In the genomic region with DNA sequence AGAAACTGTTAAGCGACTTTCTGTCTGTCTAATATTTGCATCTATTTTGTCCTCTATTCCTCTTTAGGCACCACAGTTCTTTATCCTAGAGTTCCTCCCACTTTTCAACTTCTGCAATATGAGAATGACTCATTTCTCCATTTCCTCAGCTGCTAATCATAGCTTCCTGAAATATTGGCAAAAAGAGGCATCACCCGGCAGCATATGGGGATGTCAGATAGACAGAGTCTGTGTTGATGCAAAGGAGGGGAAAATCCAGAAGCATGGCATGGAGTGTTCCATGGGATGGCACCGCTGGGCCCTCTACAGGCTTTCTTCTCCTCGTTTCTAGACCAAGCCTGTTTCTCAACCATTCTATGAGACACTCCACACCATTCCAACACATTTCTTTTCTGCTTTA, we compare ENCODE assay signal across 8 cellular contexts.
DNase-seq lines count a peak whose midpoint lies in the region; ATAC-seq and TF ChIP-seq lines count a peak whose summit lies in the region.

No MANE protein-coding gene starts in this region.

- intact Hi-C loops in activated T-helper 2 cell treated with anti-CD3 and anti-CD28 coated beads, Interferon-gamma antibody, Interleukin-2, Interleukin-4, amounts not matched to agents 10 μg/mL and 5 μg/mL and 100 μg/mL, durations not matched to agents 14 hours and 24 hours and 36 hours (cut with micrococcal nuclease) = no loop called here

- no peaks in the 10 kb centered on the region for H3K27me3 ChIP-seq in CD8-positive, alpha-beta memory T cell (ENCODE audit: insufficient read depth, low read length, poor library complexity, severe bottlenecking)
- no peaks in the 10 kb centered on the region for H3K27me3 ChIP-seq in lung (ENCODE audit: control insufficient read depth, insufficient read depth)

- H3K36me3 ChIP-seq in CD8-positive, alpha-beta memory T cell (ENCODE audit: insufficient read depth, low read length) = no peaks in the 10 kb centered on the region
- no peaks in the 10 kb centered on the region for H3K36me3 ChIP-seq in lung (ENCODE audit: control insufficient read depth in 2 of 2, insufficient read depth in 2 of 2, low read length in 2 of 2)

- peak overlapping the region in 5 of 7 donors; percentile 11 to 20 (median 16) for H3K4me3 Mint-ChIP-seq in CD8-positive, alpha-beta memory T cell
- no peak overlapping the region for H3K4me3 Mint-ChIP-seq in activated T-helper 2 cell treated with anti-CD3 and anti-CD28 coated beads, Interferon-gamma antibody, Interleukin-2, Interleukin-4, amounts not matched to agents 10 μg/mL and 5 μg/mL and 100 μg/mL, durations not matched to agents 14 hours and 24 hours and 36 hours (ENCODE audit: low read depth)

- no peaks in the 10 kb centered on the region for H3K27me3 Mint-ChIP-seq in CD8-positive, alpha-beta memory T cell
- H3K27me3 Mint-ChIP-seq in activated T-helper 2 cell treated with anti-CD3 and anti-CD28 coated beads, Interferon-gamma antibody, Interleukin-2, Interleukin-4, amounts not matched to agents 10 μg/mL and 5 μg/mL and 100 μg/mL, durations not matched to agents 14 hours and 24 hours and 36 hours (ENCODE audit: low read depth) = no peaks in the 10 kb centered on the region

- ATAC-seq in lung (ENCODE audit: insufficient read depth, low FRiP score) = peak; percentile 44
- ATAC-seq in GM19452 (IDR thresholded peaks at IDR 0.05; ENCODE audit: unreplicated experiment) = no peak

- no peak overlapping the region for H3K27ac ChIP-seq in CD8-positive, alpha-beta memory T cell (ENCODE audit: low read depth, low read length)
- H3K27ac ChIP-seq in lung (ENCODE audit: low read depth in 1 of 2, low read length in 1 of 2) = no peak overlapping the region

- CTCF ChIA-PET in CD8-positive, alpha-beta memory T cell (lab: Charles Lee) = interaction anchor here (1.3 to 2.2 kb wide), 2 partner anchors 53 to 92 kb away, joined by 4 read pairs; no protein-coding TSS in a partner anchor

- H3K9me3 Mint-ChIP-seq in CD8-positive, alpha-beta memory T cell = no peaks in the 10 kb centered on the region
- H3K9me3 Mint-ChIP-seq in activated T-helper 2 cell treated with anti-CD3 and anti-CD28 coated beads, Interferon-gamma antibody, Interleukin-2, Interleukin-4, amounts not matched to agents 10 μg/mL and 5 μg/mL and 100 μg/mL, durations not matched to agents 14 hours and 24 hours and 36 hours = peaks cover 4% of the 10 kb centered on the region

- TF ChIP-seq CTCF in lung (IDR thresholded peaks at IDR 0.05; ENCODE audit: control extremely low read depth, extremely low read depth) = no peak

- peak overlapping the region in 5 of 8 donors; percentile 24 to 81 (median 70) for H3K27ac Mint-ChIP-seq in CD8-positive, alpha-beta memory T cell
- peak overlapping the region; percentile 20 for H3K27ac Mint-ChIP-seq in activated T-helper 2 cell treated with anti-CD3 and anti-CD28 coated beads, Interferon-gamma antibody, Interleukin-2, Interleukin-4, amounts not matched to agents 10 μg/mL and 5 μg/mL and 100 μg/mL, durations not matched to agents 14 hours and 24 hours and 36 hours

- peaks cover 0 to 24% (median 9%) of the 10 kb centered on the region in 3 donors for H3K36me3 Mint-ChIP-seq in CD8-positive, alpha-beta memory T cell
- peaks cover 52% of the 10 kb centered on the region for H3K36me3 Mint-ChIP-seq in activated T-helper 2 cell treated with anti-CD3 and anti-CD28 coated beads, Interferon-gamma antibody, Interleukin-2, Interleukin-4, amounts not matched to agents 10 μg/mL and 5 μg/mL and 100 μg/mL, durations not matched to agents 14 hours and 24 hours and 36 hours (ENCODE audit: low read depth)

- 18 to 51% methylated on average over 4 of the region's 4 CpGs for WGBS in lung, 2 donors

- H3K9me3 ChIP-seq in CD8-positive, alpha-beta memory T cell (ENCODE audit: low read length) = no peaks in the 10 kb centered on the region
- H3K9me3 ChIP-seq in lung (ENCODE audit: control insufficient read depth in 2 of 2, insufficient read depth in 1 of 2, low read length in 1 of 2) = no peaks in the 10 kb centered on the region

- H3K4me1 Mint-ChIP-seq in CD8-positive, alpha-beta memory T cell = peaks cover 80 to 94% (median 92%) of the 10 kb centered on the region in 3 donors
- H3K4me1 Mint-ChIP-seq in activated T-helper 2 cell treated with anti-CD3 and anti-CD28 coated beads, Interferon-gamma antibody, Interleukin-2, Interleukin-4, amounts not matched to agents 10 μg/mL and 5 μg/mL and 100 μg/mL, durations not matched to agents 14 hours and 24 hours and 36 hours (ENCODE audit: low read depth) = peaks cover 78% of the 10 kb centered on the region

- DNase-seq in CD8-positive, alpha-beta memory T cell = no peak
- DNase-seq in LHCN-M2 (ENCODE audit: low read depth) (peak; percentile 86), lung (ENCODE audit: low spot score) (no peak), NCI-H774 (lab: John Stamatoyannopoulos, UW) (no peak), NCI-H2227 (lab: John Stamatoyannopoulos, UW; ENCODE audit: unreplicated experiment) (no peak)
- DNase-seq in activated T-helper 2 cell treated with anti-CD3 and anti-CD28 coated beads, Interferon-gamma antibody, Interleukin-2, Interleukin-4, amounts not matched to agents 10 μg/mL and 5 μg/mL and 100 μg/mL, durations not matched to agents 14 hours and 24 hours and 36 hours (ENCODE audit: low spot score) = no peak
- DNase-seq in stimulated activated naive CD4-positive, alpha-beta T cell (lab: John Stamatoyannopoulos, UW) = no peak

- POLR2A ChIA-PET in CD8-positive, alpha-beta memory T cell (lab: Charles Lee) = no interaction called here

- peaks cover 73% of the 10 kb centered on the region for H3K4me1 ChIP-seq in CD8-positive, alpha-beta memory T cell (ENCODE audit: insufficient read depth, low read length)
- no peaks in the 10 kb centered on the region for H3K4me1 ChIP-seq in lung (ENCODE audit: control insufficient read depth in 2 of 2, insufficient read depth in 2 of 2, low read length in 2 of 2)

- no peak overlapping the region for H3K4me3 ChIP-seq in CD8-positive, alpha-beta memory T cell (ENCODE audit: low read length)
- H3K4me3 ChIP-seq in lung = no peak overlapping the region
